Comparison of ENCODE assay signal across 24 cellular contexts in genomic region chr13:43432948-43433347, GRCh38.
"Had no signal": no experiment of that assay in that cellular context is flagged by ENCODE, and none has a peak within 500 bp of the region (broad histone marks: within the 10 kb centered on the region; RNA-seq: fewer than 3 reads in every experiment).

No MANE protein-coding gene starts in this region.

- H3K36me3 ChIP-seq: cardiac muscle cell, left lung, neutrophil, pancreas, right lobe of liver, transverse colon, uterus, WERI-Rb-1 had no signal

- H3K4me1 ChIP-seq: body of pancreas, left lung, pancreas, right lobe of liver, transverse colon, uterus had no signal

- ATAC-seq: activated CD8-positive, alpha-beta T cell treated with anti-CD3 and anti-CD28 coated beads, Interleukin-2, amount 10 ng/mL, durations not matched to agents 7 days and 5 days; body of pancreas; left lung; natural killer cell treated with Interleukin-12 subunit alpha and Interleukin-12 subunit beta and Interleukin-15 and Interleukin-18, amount 100 ng/mL, for 72 hours; pancreas; right lobe of liver; stimulated activated memory B cell treated with anti-CD40 and anti-IgM and Interleukin-4, amounts not matched to agents 10 μg/mL and 1 μg/mL and 100 μg/mL, for 72 hours had no signal

- H3K27ac ChIP-seq: body of pancreas, cardiac muscle cell, left lung, neutrophil, pancreas, right lobe of liver, transverse colon, uterus, WERI-Rb-1 had no signal

- H3K4me3 ChIP-seq: body of pancreas, cardiac muscle cell, left lung, pancreas, right lobe of liver, smooth muscle cell, transverse colon, uterus had no signal

- H3K9me3 ChIP-seq: body of pancreas, left lung, neutrophil, pancreas, right lobe of liver, transverse colon, uterus had no signal

- FAIRE-seq: endometrium, pancreas, TTC549 had no signal

- DNase-seq: activated CD4-positive, alpha-beta T cell treated with anti-CD3 and anti-CD28 coated beads, Interleukin-2, amount 10 ng/mL, durations not matched to agents 7 days and 5 days; activated CD4-positive, CD25-positive, alpha-beta regulatory T cell treated with anti-CD3 and anti-CD28 coated beads, Interleukin-2, amount 50 U/mL, for 72 hours; activated CD8-positive, alpha-beta T cell treated with anti-CD3 and anti-CD28 coated beads, Interleukin-2, amount 10 ng/mL, durations not matched to agents 7 days and 5 days; activated gamma-delta T cell treated with Interleukin-2 at 50 U/mL for 16 hours; activated T-cell treated with anti-CD3 and anti-CD28 coated beads, Interleukin-2, amount 50 U/mL, for 1 hour; anterior cingulate cortex; body of pancreas; effector CD4-positive, alpha-beta T cell; left lung; mammary epithelial cell; pancreas; right lobe of liver; stimulated activated CD4-positive, alpha-beta T cell treated with anti-CD3 and anti-CD28 coated beads, Interleukin-15, amount 100 ng/mL, for 24 hours; T-helper 1 cell; transverse colon; uterus; WERI-Rb-1 had no signal
